9 cellular contexts compared by ENCODE assay signal in the genomic region with DNA sequence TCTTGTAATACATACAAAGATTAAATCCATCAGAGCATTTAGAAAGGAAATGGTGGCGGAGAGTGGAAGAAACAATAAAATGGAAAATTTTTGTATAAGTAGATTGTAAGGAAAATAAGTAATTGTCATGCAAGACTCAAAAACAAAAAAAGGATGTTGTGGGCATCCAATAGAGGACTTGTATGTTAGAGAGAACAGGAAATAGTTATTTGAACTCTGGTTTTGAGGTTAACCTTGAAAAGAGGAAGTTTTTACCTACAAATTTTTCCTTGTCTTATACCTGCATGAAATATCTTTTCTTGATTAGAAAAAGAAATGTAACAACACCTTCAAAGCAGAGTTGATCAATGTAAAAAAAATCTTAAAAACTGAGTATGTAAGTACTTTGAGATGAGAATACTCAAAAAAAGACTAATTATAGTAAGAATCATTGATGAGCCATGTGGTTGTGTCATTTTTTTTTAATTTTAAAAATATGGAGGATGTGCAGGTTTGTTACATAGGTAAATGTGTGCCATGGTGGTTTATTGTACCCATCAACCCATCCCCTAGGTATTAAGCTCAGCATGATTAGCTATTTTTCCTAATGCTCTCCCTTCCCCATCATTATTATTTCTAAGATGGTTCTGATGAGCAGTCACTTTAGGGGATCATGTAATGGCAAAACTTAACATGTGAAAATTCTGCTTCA. TPM values are rescaled to one million over a fixed set of nuclear protein-coding genes. Genes with fewer than 3 reads are reported as not detected.
DNase-seq lines count a peak whose midpoint lies in the region; ATAC-seq and TF ChIP-seq lines count a peak whose summit lies in the region.
"Had no signal": no experiment of that assay in that cellular context is flagged by ENCODE, and none has a peak within 500 bp of the region (broad histone marks: within the 10 kb centered on the region; RNA-seq: fewer than 3 reads in every experiment).

No MANE protein-coding gene starts in this region.

- ATAC-seq in GM18868 (IDR thresholded peaks at IDR 0.05; ENCODE audit: unreplicated experiment) (peak; percentile 85), GM21825 (IDR thresholded peaks at IDR 0.05; ENCODE audit: unreplicated experiment) (peak; percentile 93)

- no peaks in the 10 kb centered on the region for H3K9me3 Mint-ChIP-seq in IgD-negative memory B cell
- peaks cover 4% of the 10 kb centered on the region for H3K9me3 Mint-ChIP-seq in Calu3 (ENCODE audit: low read depth, unreplicated experiment)

- TF ChIP-seq CTCF in Calu3 (IDR thresholded peaks at IDR 0.05; ENCODE audit: unreplicated experiment): no peak

- no TSS peak for BruUV-seq in Calu3 (replicated peaks; lab: Mats Ljungman, UMichigan)

- DNase-seq in germinal center (ENCODE audit: low spot score) (peak; percentile 6), AG08395 (ENCODE audit: low spot score) (no peak), Calu3 (no peak), cerebellar cortex (ENCODE audit: low spot score) (no peak), islet precursor cell (no peak)
- DNase-seq: activated gamma-delta T cell treated with Interleukin-2 at 50 U/mL for 16 hours had no signal

- intact Hi-C loops in Calu3 (cut with micrococcal nuclease; ENCODE audit: unreplicated experiment): no loop called here

- CTCF ChIA-PET in Calu3 (lab: Charles Lee): interaction anchor here (0.7 kb wide), 1 partner anchor 1033 kb away, joined by 3 read pairs; no protein-coding TSS in a partner anchor

- peak overlapping the region in 2 of 3 donors; percentile 33 to 36 for H3K27ac Mint-ChIP-seq in IgD-negative memory B cell
- no peak overlapping the region for H3K27ac Mint-ChIP-seq in Calu3 (ENCODE audit: unreplicated experiment)

- peaks cover 12% of the 10 kb centered on the region for H3K36me3 Mint-ChIP-seq in IgD-negative memory B cell
- H3K36me3 Mint-ChIP-seq in Calu3 (ENCODE audit: insufficient read depth, unreplicated experiment): peaks cover 30% of the 10 kb centered on the region

- H3K27me3 Mint-ChIP-seq in IgD-negative memory B cell: no peaks in the 10 kb centered on the region
- no peaks in the 10 kb centered on the region for H3K27me3 Mint-ChIP-seq in Calu3 (ENCODE audit: unreplicated experiment)

- H3K4me3 Mint-ChIP-seq in IgD-negative memory B cell (peak overlapping the region in 2 of 4 donors; percentile 18 to 46), Calu3 (ENCODE audit: low read depth, unreplicated experiment) (no peak overlapping the region)

- H3K4me1 Mint-ChIP-seq in IgD-negative memory B cell (peaks cover 9 to 12% (median 11%) of the 10 kb centered on the region in 3 donors), Calu3 (ENCODE audit: low read depth, unreplicated experiment) (peaks cover 17% of the 10 kb centered on the region)

RNA-seq across cellular contexts. Expression of a gene that starts 11.9 kb away (rescaled TPM):
- 20.7 TPM for polyA plus RNA-seq in IgD-negative memory B cell
- total RNA-seq in Calu3 (2022): 76.7 and 81.5 TPM in 2 replicates
